Comparison of ENCODE assay signal across 18 cellular contexts in the genomic region with DNA sequence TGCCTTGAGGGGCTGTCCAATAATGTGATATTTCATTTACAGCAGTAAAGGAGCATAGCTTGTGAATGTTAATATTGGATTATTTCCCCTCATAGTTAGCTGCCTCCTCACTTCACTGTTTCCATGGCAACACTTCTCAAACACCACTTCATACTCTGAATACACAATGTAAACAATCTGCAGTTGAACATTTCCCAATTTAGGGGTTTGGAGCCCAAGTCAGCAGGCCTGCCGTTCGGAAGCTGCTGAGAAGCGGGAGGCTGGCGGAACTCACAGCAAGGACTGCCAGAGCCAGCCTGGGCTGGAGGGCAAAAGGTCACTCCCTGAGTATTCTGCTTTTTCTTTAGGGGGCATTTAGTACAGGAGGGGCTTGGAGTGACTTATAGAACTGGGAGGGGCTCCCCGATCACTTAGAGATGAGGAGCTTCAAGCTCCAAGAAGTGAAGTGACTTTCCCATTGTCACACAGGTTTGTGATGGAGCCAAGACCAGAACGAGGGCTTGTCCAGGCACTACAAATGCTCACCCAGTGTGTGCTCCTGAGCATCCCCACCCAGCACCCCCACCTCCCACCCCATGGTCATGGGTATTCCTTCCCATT. TPM values are rescaled to one million over a fixed set of nuclear protein-coding genes. Genes with fewer than 3 reads are reported as not detected.
"Had no signal": no experiment of that assay in that cellular context is flagged by ENCODE, and none has a peak within 500 bp of the region (broad histone marks: within the 10 kb centered on the region; RNA-seq: fewer than 3 reads in every experiment).

No MANE protein-coding gene starts in this region.

- H3K36me3 ChIP-seq: lower lobe of right lung, right lobe of liver, suprapubic skin, upper lobe of left lung had no signal

- ATAC-seq: activated CD4-positive, CD25-positive, alpha-beta regulatory T cell treated with anti-CD3 and anti-CD28 coated beads, Interleukin-2, amount 50 U/mL, for 24 hours; left cardiac atrium; right lobe of liver; stimulated activated naive CD8-positive, alpha-beta T cell treated with anti-CD3 and anti-CD28 coated beads, Interleukin-15, Interleukin-2, amounts not matched to agents 100 U/mL and 50 U/mL, for 24 hours had no signal

- H3K4me1 ChIP-seq: lower lobe of right lung, right lobe of liver, suprapubic skin, upper lobe of left lung had no signal

- H3K27ac ChIP-seq: epithelial cell of prostate, lower lobe of right lung, right lobe of liver, suprapubic skin, upper lobe of left lung had no signal

- FAIRE-seq: frontal cortex had no signal

- H3K27me3 ChIP-seq: right lobe of liver, upper lobe of left lung had no signal

- H3K4me3 ChIP-seq: lower lobe of right lung, right lobe of liver, suprapubic skin, upper lobe of left lung had no signal

- H3K9me3 ChIP-seq: lower lobe of right lung, right lobe of liver, suprapubic skin, upper lobe of left lung had no signal

- DNase-seq: activated CD4-positive, alpha-beta T cell treated with anti-CD3 and anti-CD28 coated beads, Interleukin-2, amount 50 U/mL, for 1 hour; activated naive CD4-positive, alpha-beta T cell; activated naive CD8-positive, alpha-beta T cell treated with anti-CD3 and anti-CD28 coated beads, Interleukin-2, amount 10 ng/mL, durations not matched to agents 7 days and 5 days; activated T-cell treated with anti-CD3 and anti-CD28 coated beads for 4 hours; immature natural killer cell; left cardiac atrium; lower lobe of right lung; right lobe of liver; stimulated activated naive CD8-positive, alpha-beta T cell treated with anti-CD3 and anti-CD28 coated beads, Interleukin-15, Interleukin-2, amounts not matched to agents 100 U/mL and 50 U/mL, for 24 hours; T-helper 9 cell; upper lobe of left lung had no signal

RNA-seq across cellular contexts. Expression of a gene that starts 12.1 kb away (rescaled TPM):
- total RNA-seq: activated naive CD8-positive, alpha-beta T cell treated with anti-CD3 and anti-CD28 coated beads, Interleukin-2, amount 10 ng/mL, durations not matched to agents 7 days and 5 days; fibroblast of lung; osteocyte; pulmonary artery endothelial cell had no signal
